In genomic region chr6:32177788-32178546, GRCh38 we compare ENCODE assay signal across 1 cellular context.
TF ChIP-seq lines count a peak whose summit lies in the region.

RNF5 (plus strand) TSS chr6:32178405; CDS start chr6:32178512, 107 bp downstream.

TF ChIP-seq in HepG2, 621 proteins besides CTCF, POLR2A, EP300 and RAD21 (continued from another document and continues in another):
- TF ChIP-seq ZBTB40 (IDR thresholded peaks at IDR 0.05) (no peak), ZBTB40 (CRISPR knock-in tag; IDR thresholded peaks at IDR 0.05) (no peak; the same call in 1 of the 2 replicates), ZNF292 (CRISPR knock-in tag; IDR thresholded peaks at IDR 0.05; ENCODE audit: borderline replicate concordance, low read depth) (no peak), ARHGAP35 (CRISPR knock-in tag; IDR thresholded peaks at IDR 0.05; ENCODE audit: borderline replicate concordance) (no peak), KDM5B (CRISPR knock-in tag; IDR thresholded peaks at IDR 0.05; ENCODE audit: borderline replicate concordance) (no peak), ZBTB21 (CRISPR knock-in tag; IDR thresholded peaks at IDR 0.05) (no peak), NPAS2 (CRISPR knock-in tag; IDR thresholded peaks at IDR 0.05; ENCODE audit: borderline replicate concordance) (no peak), NR1H2 (CRISPR knock-in tag; IDR thresholded peaks at IDR 0.05; ENCODE audit: borderline replicate concordance, low read depth) (no peak), JUND (CRISPR knock-in tag; IDR thresholded peaks at IDR 0.05) (no peak), RXRB (CRISPR knock-in tag; IDR thresholded peaks at IDR 0.05; ENCODE audit: borderline replicate concordance) (no peak; the same call in 1 of the 2 replicates), ZFAT (CRISPR knock-in tag; conservative IDR thresholded peaks at IDR 0.05) (no peak), ZHX1 (CRISPR knock-in tag; IDR thresholded peaks at IDR 0.05; ENCODE audit: low read depth) (no peak), ZBTB1 (CRISPR knock-in tag; IDR thresholded peaks at IDR 0.05; ENCODE audit: borderline replicate concordance) (no peak), ZBTB7A (CRISPR knock-in tag; IDR thresholded peaks at IDR 0.05) (no peak), NBN (conservative IDR thresholded peaks at IDR 0.05) (no peak), ZNF607 (CRISPR knock-in tag; IDR thresholded peaks at IDR 0.05; ENCODE audit: borderline replicate concordance) (no peak), USF2 (IDR thresholded peaks at IDR 0.05; ENCODE audit: low read depth, low read length) (no peak; the same call in 1 of the 2 replicates), USF2 (CRISPR knock-in tag; IDR thresholded peaks at IDR 0.05; ENCODE audit: borderline replicate concordance) (no peak; the same call in 1 of the 2 replicates), SMAD9 (CRISPR knock-in tag; IDR thresholded peaks at IDR 0.05) (no peak), ZNF513 (CRISPR knock-in tag; conservative IDR thresholded peaks at IDR 0.05) (no peak), HIVEP1 (CRISPR knock-in tag; IDR thresholded peaks at IDR 0.05) (no peak), SP140L (CRISPR knock-in tag; IDR thresholded peaks at IDR 0.05; ENCODE audit: borderline replicate concordance) (no peak), CENPX (CRISPR knock-in tag; IDR thresholded peaks at IDR 0.05) (no peak), STAT5B (CRISPR knock-in tag; IDR thresholded peaks at IDR 0.05) (no peak), ZBTB4 (CRISPR knock-in tag; IDR thresholded peaks at IDR 0.05; ENCODE audit: borderline replicate concordance) (peak; percentile 10; the same call in 1 of the 2 replicates), AHR (CRISPR knock-in tag; IDR thresholded peaks at IDR 0.05) (no peak), NAIF1 (CRISPR knock-in tag; IDR thresholded peaks at IDR 0.05; ENCODE audit: borderline replicate concordance) (no peak), NFYC (CRISPR knock-in tag; IDR thresholded peaks at IDR 0.05) (peak; percentile 91), AFF4 (CRISPR knock-in tag; IDR thresholded peaks at IDR 0.05) (no peak), DBP (CRISPR knock-in tag; IDR thresholded peaks at IDR 0.05; ENCODE audit: not compliant biosample characterization) (no peak), DRAP1 (CRISPR knock-in tag; IDR thresholded peaks at IDR 0.05) (peak; percentile 71; the same call in 1 of the 2 replicates), RBFOX2 (IDR thresholded peaks at IDR 0.05; ENCODE audit: low read depth, low read length) (no peak; the same call in 1 of the 2 replicates), ZSCAN29 (CRISPR knock-in tag; conservative IDR thresholded peaks at IDR 0.05) (no peak), ZSCAN20 (CRISPR knock-in tag; IDR thresholded peaks at IDR 0.05; ENCODE audit: borderline replicate concordance) (no peak)
